In genomic region chr22:23113067-23113846, GRCh38 we compare ENCODE assay signal across 1 cellular context.
TF ChIP-seq lines count a peak whose summit lies in the region.

No MANE protein-coding gene starts in this region.

TF ChIP-seq in GM12878, 131 proteins besides CTCF, POLR2A, EP300 and RAD21:
- TF ChIP-seq TCF12 (IDR thresholded peaks at IDR 0.05; ENCODE audit: low read depth, low read length) (peak; percentile 80; the same call in 1 of the 2 replicates), BCL3 (IDR thresholded peaks at IDR 0.05; ENCODE audit: borderline replicate concordance, insufficient read depth, low read depth, low read length, poor library complexity, severe bottlenecking) (no peak), MEF2B (IDR thresholded peaks at IDR 0.05; ENCODE audit: partially characterized antibody, poor library complexity, severe bottlenecking) (peak; percentile 53), SIX5 (IDR thresholded peaks at IDR 0.05; ENCODE audit: low read depth, low read length, severe bottlenecking) (no peak), WRNIP1 (IDR thresholded peaks at IDR 0.05; ENCODE audit: borderline replicate concordance, low read depth, low read length) (no peak), NR2F1 (conservative IDR thresholded peaks at IDR 0.05) (peak; percentile 81), TCF3 (IDR thresholded peaks at IDR 0.05; ENCODE audit: borderline replicate concordance, insufficient read depth, low read depth, low read length) (0 out of 2 replicates have a peak, but pooled peaks have one; percentile 33), BHLHE40 (IDR thresholded peaks at IDR 0.05; ENCODE audit: borderline replicate concordance in 1 of 2, low read depth in 2 of 2, low read length in 1 of 2) (0 out of 4 replicates have a peak, but pooled peaks of 1 of the 2 experiments have one; percentile 28)
